8 cellular contexts compared by ENCODE assay signal in genomic region chr14:60091550-60092511, GRCh38. TPM values are rescaled to one million over a fixed set of nuclear protein-coding genes. Genes with fewer than 3 reads are reported as not detected.
A peak's percentile ranks its signal among the peaks of the same experiment; 100 is the strongest.
DNase-seq lines count a peak whose midpoint lies in the region; ATAC-seq and TF ChIP-seq lines count a peak whose summit lies in the region.

PCNX4 (plus strand) TSS chr14:60091923; CDS start chr14:60107639, 15,716 bp downstream.

- no peaks in the 10 kb centered on the region for H3K27me3 ChIP-seq in Peyer's patch
- H3K27me3 ChIP-seq in muscle layer of colon (ENCODE audit: control insufficient read depth in 1 of 2, insufficient read depth in 2 of 2, low read length in 2 of 2) = no peaks in the 10 kb centered on the region

- peak within 1 kb of the TSS; percentile 85 for H3K9ac ChIP-seq in muscle layer of colon (ENCODE audit: low read length)

- no peaks in the 10 kb centered on the region for H3K9me3 ChIP-seq in Peyer's patch
- H3K9me3 ChIP-seq in muscle layer of colon (ENCODE audit: low read length) = no peaks in the 10 kb centered on the region

- peak; percentile 84 to 95 for TF ChIP-seq POLR2A in Peyer's patch (IDR thresholded peaks at IDR 0.05)

- peak in 2 of 6 experiments; percentile 3 to 4 for TF ChIP-seq CTCF in Peyer's patch (IDR thresholded peaks at IDR 0.05)

- peaks cover 0 to 34% (median 4%) of the 10 kb centered on the region in 4 donors for H3K4me1 ChIP-seq in Peyer's patch
- H3K4me1 ChIP-seq in muscle layer of colon (ENCODE audit: insufficient read depth, low read length) = peaks cover 28% of the 10 kb centered on the region

- DNase-seq in DMS153 treated with DMSO at 0.1 percent for 48 hours (lab: John Stamatoyannopoulos, UW; ENCODE audit: unreplicated experiment) (peak; percentile 96), KBM-7 (peak; percentile 99), Peyer's patch (peak; percentile 97 to 99 (median 97))
- DNase-seq in activated T-cell treated with anti-CD3 and anti-CD28 coated beads, Interleukin-2, amount 50 U/mL, for 48 hours = peak; percentile 93 to 94
- peak; percentile 85 for DNase-seq in stimulated activated CD8-positive, alpha-beta memory T cell treated with anti-CD3 and anti-CD28 coated beads, Interleukin-7, amount 100 ng/mL, for 24 hours (ENCODE audit: low read depth)

- in situ Hi-C loops in KBM-7 (cut with MboI; ENCODE audit: low pct_unique_long_range_greater_than_20kb, low sequenced_read_pairs) = no loop called here

- H3K27ac ChIP-seq in Peyer's patch (peak within 1 kb of the TSS; percentile 92 to 98 (median 96)), muscle layer of colon (ENCODE audit: low read depth, low read length) (peak within 1 kb of the TSS; percentile 85)

- H3K4me3 ChIP-seq in Peyer's patch = peak within 1 kb of the TSS; percentile 59 to 72 (median 65)
- peak within 1 kb of the TSS; percentile 48 to 91 for H3K4me3 ChIP-seq in muscle layer of colon (ENCODE audit: low read depth in 1 of 2, low read length in 2 of 2)

- ATAC-seq in GM21717 (IDR thresholded peaks at IDR 0.05; ENCODE audit: unreplicated experiment) = peak; percentile 95
- peak; percentile 99 for ATAC-seq in esophagus mucosa

- H3K36me3 ChIP-seq in Peyer's patch (no peaks in the 10 kb centered on the region), muscle layer of colon (ENCODE audit: insufficient read depth, low read length) (no peaks in the 10 kb centered on the region)

RNA-seq across cellular contexts. Expression of gene PCNX4, which starts in this region (rescaled TPM):
- total RNA-seq in Peyer's patch (10 to 100 TPM; 42.2 to 60.2 (median 51.9) TPM), esophagus mucosa (19.2 TPM)

Comparison
In these comparisons a context has a peak if more than half of its experiments do, and no peak if none do; other contexts are left out.
1. Peak in every context shown above with its lines: DNase-seq, ATAC-seq, H3K4me3 ChIP-seq and H3K27ac ChIP-seq.